ENCODE assay signal across 8 cellular contexts in genomic region chr14:44960146-44960545, GRCh38. TPM values are rescaled to one million over a fixed set of nuclear protein-coding genes. Genes with fewer than 3 reads are reported as not detected.
DNase-seq lines count a peak whose midpoint lies in the region; ATAC-seq, FAIRE-seq and TF ChIP-seq lines count a peak whose summit lies in the region.

No MANE protein-coding gene starts in this region.

- H3K27me3 ChIP-seq in kidney epithelial cell (ENCODE audit: control insufficient read depth, insufficient read depth, low read length) = no peaks in the 10 kb centered on the region

- peak overlapping the region; percentile 21 for H3K27ac Mint-ChIP-seq in activated B cell treated with CpG ODN at 0.5 μM for 24 hours

- H3K36me3 Mint-ChIP-seq in activated B cell treated with CpG ODN at 0.5 μM for 24 hours (ENCODE audit: low read depth) = peaks cover 13% of the 10 kb centered on the region

- POLR2A ChIA-PET in activated B cell treated with CpG ODN at 0.5 μM for 24 hours (lab: Charles Lee) = interaction anchor here (0.7 to 4.2 kb wide), 3 partner anchors 20 to 293 kb away, joined by 3 to 64 read pairs (median 4); partner anchors contain the start of gene MIS18BP1

- ATAC-seq in activated B cell treated with CpG ODN at 0.5 μM for 24 hours (ENCODE audit: low read depth) (no peak), GM18873 (IDR thresholded peaks at IDR 0.05; ENCODE audit: low FRiP score, unreplicated experiment) (no peak), HG02970 (IDR thresholded peaks at IDR 0.05; ENCODE audit: low FRiP score, unreplicated experiment) (no peak)

- peaks cover 10% of the 10 kb centered on the region for H3K9me3 Mint-ChIP-seq in activated B cell treated with CpG ODN at 0.5 μM for 24 hours

- intact Hi-C loops in activated B cell treated with CpG ODN at 0.5 μM for 24 hours (cut with micrococcal nuclease) = loop anchor here (5.0 kb wide), 1 partner anchor 307 kb away; no protein-coding TSS in a partner anchor

- H3K4me3 Mint-ChIP-seq in activated B cell treated with CpG ODN at 0.5 μM for 24 hours = no peak overlapping the region

- FAIRE-seq in GM19239 (lab: Jason Lieb, UNC) = peak; percentile 73

- H3K4me3 ChIP-seq in kidney epithelial cell (ENCODE audit: low read depth, low read length) = peak overlapping the region; percentile 94

- H3K36me3 ChIP-seq in kidney epithelial cell (ENCODE audit: control insufficient read depth, insufficient read depth, low read length) = no peaks in the 10 kb centered on the region

- peaks cover 49% of the 10 kb centered on the region for H3K4me1 Mint-ChIP-seq in activated B cell treated with CpG ODN at 0.5 μM for 24 hours

- peak overlapping the region; percentile 94; the same call in 1 of the 2 replicates for H3K27ac ChIP-seq in 22Rv1

- DNase-seq in GM19239 (ENCODE audit: insufficient read length, low spot score) (no peak), activated B cell treated with CpG ODN at 0.5 μM for 24 hours (no peak), kidney epithelial cell (ENCODE audit: low read depth) (no peak), NCI-H345 (lab: John Stamatoyannopoulos, UW) (no peak)
- DNase-seq in stimulated activated CD4-positive, alpha-beta T cell treated with anti-CD3 and anti-CD28 coated beads, Interleukin-4, amount 100 ng/mL, for 24 hours = no peak

- no peak for TF ChIP-seq CTCF in 22Rv1 (IDR thresholded peaks at IDR 0.05)
- TF ChIP-seq CTCF in activated B cell treated with CpG ODN at 0.5 μM for 24 hours (IDR thresholded peaks at IDR 0.05) = no peak
- TF ChIP-seq CTCF in kidney epithelial cell (IDR thresholded peaks at IDR 0.05; ENCODE audit: insufficient read depth, low read length, poor library complexity, severe bottlenecking) = no peak

- no peaks in the 10 kb centered on the region for H3K27me3 Mint-ChIP-seq in activated B cell treated with CpG ODN at 0.5 μM for 24 hours

- CTCF ChIA-PET in activated B cell treated with CpG ODN at 0.5 μM for 24 hours (lab: Charles Lee) = no interaction called here

RNA-seq across cellular contexts. Expression of gene KLHL28, which starts 1.6 kb away (rescaled TPM):
- total RNA-seq in activated B cell treated with CpG ODN at 0.5 μM for 24 hours = 18.1 and 25.3 TPM in 2 replicates
- 12.4 and 12.9 TPM in 2 replicates for total RNA-seq in kidney epithelial cell

RNA-seq across cellular contexts. Expression of gene TOGARAM1, which starts 1.8 kb away (rescaled TPM):
- total RNA-seq in activated B cell treated with CpG ODN at 0.5 μM for 24 hours (12.7 and 16.9 TPM in 2 replicates), kidney epithelial cell (12.2 and 23.1 TPM in 2 replicates)
